Comparison of ENCODE assay signal across 10 cellular contexts in genomic region chr10:17075975-17076374, GRCh38. TPM values are rescaled to one million over a fixed set of nuclear protein-coding genes. Genes with fewer than 3 reads are reported as not detected.
DNase-seq lines count a peak whose midpoint lies in the region; ATAC-seq and TF ChIP-seq lines count a peak whose summit lies in the region.
"Had no signal": no experiment of that assay in that cellular context is flagged by ENCODE, and none has a peak within 500 bp of the region (broad histone marks: within the 10 kb centered on the region; RNA-seq: fewer than 3 reads in every experiment).

No MANE protein-coding gene starts in this region.

- peak overlapping the region; percentile 56 for H3K4me2 ChIP-seq in PC-9

- H3K4me3 ChIP-seq in PC-9 (no peak overlapping the region), mesodermal cell (ENCODE audit: extremely low read depth, insufficient read depth, low read length, poor library complexity, severe bottlenecking) (no peak overlapping the region), upper lobe of left lung (no peak overlapping the region)
- H3K4me3 ChIP-seq: GM12878 had no signal

- TF ChIP-seq POLR2A in upper lobe of left lung (IDR thresholded peaks at IDR 0.05) = no peak

- intact Hi-C loops in PC-9 (cut with micrococcal nuclease; ENCODE audit: unreplicated experiment) = no loop called here
- intact Hi-C loops in dendritic cell treated with granulocyte-macrophage colony-stimulating factor and Interleukin-4, amounts not matched to agents 40 ng/mL and 50 ng/mL, for 4 days (cut with micrococcal nuclease) = no loop called here

- BruUV-seq in PC-9 (replicated peaks; lab: Mats Ljungman, UMichigan) = no TSS peak

- no peak for TF ChIP-seq EP300 in upper lobe of left lung (IDR thresholded peaks at IDR 0.05)

- H3K9me3 Mint-ChIP-seq in dendritic cell treated with granulocyte-macrophage colony-stimulating factor and Interleukin-4, amounts not matched to agents 40 ng/mL and 50 ng/mL, for 4 days = no peaks in the 10 kb centered on the region
- H3K9me3 Mint-ChIP-seq in nephron progenitor cell = no peaks in the 10 kb centered on the region

- peaks cover 25% of the 10 kb centered on the region for H3K4me1 Mint-ChIP-seq in dendritic cell treated with granulocyte-macrophage colony-stimulating factor and Interleukin-4, amounts not matched to agents 40 ng/mL and 50 ng/mL, for 4 days (ENCODE audit: low read depth)
- peaks cover 7% of the 10 kb centered on the region for H3K4me1 Mint-ChIP-seq in nephron progenitor cell

- no peak for TF ChIP-seq CTCF in PC-9 (conservative IDR thresholded peaks at IDR 0.05)
- no peak for TF ChIP-seq CTCF in upper lobe of left lung (IDR thresholded peaks at IDR 0.05)
- no peak for TF ChIP-seq CTCF in nephron progenitor cell (IDR thresholded peaks at IDR 0.05)

- no peaks in the 10 kb centered on the region for H3K36me3 Mint-ChIP-seq in dendritic cell treated with granulocyte-macrophage colony-stimulating factor and Interleukin-4, amounts not matched to agents 40 ng/mL and 50 ng/mL, for 4 days (ENCODE audit: low read depth)
- no peaks in the 10 kb centered on the region for H3K36me3 Mint-ChIP-seq in nephron progenitor cell (ENCODE audit: low read depth)

- ATAC-seq in upper lobe of left lung (ENCODE audit: low FRiP score in 2 of 2) (peak in 1 of 2 donors; percentile 18), HG02588 (IDR thresholded peaks at IDR 0.05; ENCODE audit: unreplicated experiment) (no peak)
- ATAC-seq: GM12878 had no signal

- no peaks in the 10 kb centered on the region for H3K79me2 ChIP-seq in PC-9 (ENCODE audit: low read depth)

- H3K27ac ChIP-seq in PC-9 = peak overlapping the region; percentile 89
- peak overlapping the region; percentile 84 for H3K27ac ChIP-seq in mesodermal cell (ENCODE audit: low read depth, low read length, severe bottlenecking)
- peak overlapping the region; percentile 13 to 72 (median 62) for H3K27ac ChIP-seq in upper lobe of left lung

- peak overlapping the region; percentile 68 for H3K27ac Mint-ChIP-seq in dendritic cell treated with granulocyte-macrophage colony-stimulating factor and Interleukin-4, amounts not matched to agents 40 ng/mL and 50 ng/mL, for 4 days
- H3K27ac Mint-ChIP-seq in nephron progenitor cell = no peak overlapping the region

- H3F3A ChIP-seq in PC-9 (ENCODE audit: insufficient read depth, low read depth) = peaks cover 9% of the 10 kb centered on the region

- no peaks in the 10 kb centered on the region for H4K20me1 ChIP-seq in PC-9 (ENCODE audit: insufficient read depth)

- no peaks in the 10 kb centered on the region for H3K36me3 ChIP-seq in PC-9 (ENCODE audit: low read depth)
- no peaks in the 10 kb centered on the region for H3K36me3 ChIP-seq in mesodermal cell (ENCODE audit: control insufficient read depth, insufficient read depth, low read length)
- H3K36me3 ChIP-seq in upper lobe of left lung = no peaks in the 10 kb centered on the region

- H3K27me3 ChIP-seq in PC-9 (ENCODE audit: insufficient read depth, low read depth) (no peaks in the 10 kb centered on the region), upper lobe of left lung (no peaks in the 10 kb centered on the region)

- CTCF ChIA-PET in PC-9 (lab: Charles Lee) = no interaction called here

- WGBS in mesodermal cell (ENCODE audit: insufficient coverage in 2 of 2), 2 experiments = 100% methylated on average over 2 of the region's 2 CpGs; no CpG with 5 or more reads in 1 of the 2 experiments
- 81 to 89% methylated on average over 2 of the region's 2 CpGs for WGBS in upper lobe of left lung, 2 donors

- H3K9me3 ChIP-seq in PC-9 (ENCODE audit: insufficient read depth, low read depth) = no peaks in the 10 kb centered on the region
- no peaks in the 10 kb centered on the region for H3K9me3 ChIP-seq in mesodermal cell (ENCODE audit: control insufficient read depth, low read length)
- no peaks in the 10 kb centered on the region for H3K9me3 ChIP-seq in upper lobe of left lung

- H2AFZ ChIP-seq in PC-9 = no peak overlapping the region; the same call in 1 of the 2 replicates

- no peaks in the 10 kb centered on the region for H3K9me2 ChIP-seq in PC-9 (ENCODE audit: insufficient read depth)

- H3K27me3 Mint-ChIP-seq in dendritic cell treated with granulocyte-macrophage colony-stimulating factor and Interleukin-4, amounts not matched to agents 40 ng/mL and 50 ng/mL, for 4 days = no peaks in the 10 kb centered on the region
- peaks cover 2% of the 10 kb centered on the region for H3K27me3 Mint-ChIP-seq in nephron progenitor cell (ENCODE audit: low read depth, poor library complexity)

- H3K4me3 Mint-ChIP-seq in dendritic cell treated with granulocyte-macrophage colony-stimulating factor and Interleukin-4, amounts not matched to agents 40 ng/mL and 50 ng/mL, for 4 days = no peak overlapping the region
- no peak overlapping the region for H3K4me3 Mint-ChIP-seq in nephron progenitor cell

- DNase-seq in PC-9 = no peak
- no peak for DNase-seq in upper lobe of left lung
- DNase-seq in nephron progenitor cell = no peak
- no peak for DNase-seq in NCI-H774 (lab: John Stamatoyannopoulos, UW)
- DNase-seq: activated CD4-positive, alpha-beta T cell treated with anti-CD3 and anti-CD28 coated beads for 1 hour; SHP77 had no signal

- POLR2A ChIA-PET in PC-9 (lab: Charles Lee; ENCODE audit: unreplicated experiment) = interaction anchor here (0.7 kb wide), 1 partner anchor 274 kb away, joined by 3 read pairs; no protein-coding TSS in a partner anchor

- H3K4me1 ChIP-seq in PC-9 (replicated peaks; ENCODE audit: insufficient read depth) (peaks cover 25% of the 10 kb centered on the region), mesodermal cell (ENCODE audit: control insufficient read depth, insufficient read depth, low read length, poor library complexity, severe bottlenecking) (peaks cover 19% of the 10 kb centered on the region), upper lobe of left lung (peaks cover 6 to 22% (median 14%) of the 10 kb centered on the region in 4 donors)

RNA-seq across cellular contexts. Expression of gene CUBN, which starts 53.6 kb away (rescaled TPM):
- total RNA-seq in PC-9 (2021) = 0.07 and 0.28 TPM in 2 replicates
- 4.0 TPM for polyA plus RNA-seq in mesodermal cell (2013, experiment 1 of 2)
- 2.5 TPM for polyA plus RNA-seq in mesodermal cell (2013, experiment 2 of 2)
- total RNA-seq in upper lobe of left lung = 1 to 10 TPM; 1.0 to 9.4 (median 5.3) TPM
